ENCODE assay signal across 1 cellular context in the genomic region with DNA sequence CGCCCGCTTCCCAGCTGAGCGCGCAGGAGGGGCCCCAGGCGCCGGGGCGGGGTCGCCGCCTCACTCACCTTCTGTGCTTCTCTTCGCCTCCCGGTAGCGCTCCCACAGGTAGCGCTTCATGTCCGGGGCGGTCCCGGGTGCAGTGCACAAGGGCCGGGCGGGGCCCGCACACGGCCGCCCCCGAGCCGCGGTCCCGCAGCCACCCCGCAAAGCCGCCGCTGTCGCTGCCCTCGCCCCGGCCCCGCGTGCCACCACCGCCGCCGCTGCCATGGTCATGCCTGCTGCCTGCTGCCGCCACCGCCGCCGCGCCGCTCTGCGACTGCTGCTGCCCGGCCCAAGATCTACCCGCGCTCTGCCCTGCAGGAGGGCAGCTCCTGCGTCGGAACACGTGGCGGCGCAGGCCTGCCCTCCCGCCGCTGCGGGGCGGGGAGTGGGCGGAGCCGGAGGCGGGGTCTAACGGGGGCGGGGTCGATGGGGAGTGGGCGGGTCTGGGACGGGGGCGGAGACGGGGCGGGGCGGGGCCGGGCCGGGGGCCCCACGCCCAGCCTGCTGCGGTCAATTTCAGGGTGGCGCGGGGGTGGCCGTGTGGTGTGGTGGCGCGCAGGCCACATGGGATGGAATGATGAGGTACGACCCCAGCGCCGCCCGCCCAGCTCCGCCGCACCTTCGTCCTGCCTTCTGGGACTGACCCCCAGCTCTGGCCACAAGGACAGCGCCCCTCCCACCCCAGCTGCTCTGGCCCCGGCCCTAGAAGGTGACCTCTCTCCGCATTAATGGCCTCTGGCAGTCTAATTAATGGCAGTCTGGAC.
TF ChIP-seq lines count a peak whose summit lies in the region.

Gene NT5DC3 (minus strand): TSS at position 354 of the 809 bp plus-strand sequence. CDS start 78 bp downstream, at position 276.

TF ChIP-seq in HepG2, 621 proteins besides CTCF, POLR2A, EP300 and RAD21 (continued from another document and continues in another):
- TF ChIP-seq ZNF598 (CRISPR knock-in tag; IDR thresholded peaks at IDR 0.05; ENCODE audit: borderline replicate concordance) (no peak), IKZF1 (IDR thresholded peaks at IDR 0.05) (no peak), SPEN (CRISPR knock-in tag; IDR thresholded peaks at IDR 0.05; ENCODE audit: low read depth) (peak; percentile 46; the same call in 1 of the 2 replicates), HOXA9 (CRISPR knock-in tag; IDR thresholded peaks at IDR 0.05; ENCODE audit: borderline replicate concordance) (no peak), ZNF768 (CRISPR knock-in tag; IDR thresholded peaks at IDR 0.05) (peak; percentile 38; the same call in 1 of the 2 replicates), ADNP (CRISPR knock-in tag; IDR thresholded peaks at IDR 0.05) (no peak), SRSF9 (IDR thresholded peaks at IDR 0.05; ENCODE audit: borderline replicate concordance, insufficient read depth, low read depth, low read length, poor library complexity, severe bottlenecking) (no peak), ZNF335 (CRISPR knock-in tag; IDR thresholded peaks at IDR 0.05) (no peak), CENPBD1 (CRISPR knock-in tag; IDR thresholded peaks at IDR 0.05; ENCODE audit: borderline replicate concordance, low read depth) (no peak; the same call in 1 of the 2 replicates), ZNF597 (CRISPR knock-in tag; IDR thresholded peaks at IDR 0.05) (no peak), ZNF484 (CRISPR knock-in tag; IDR thresholded peaks at IDR 0.05; ENCODE audit: borderline replicate concordance, low read depth) (no peak), HNRNPK (IDR thresholded peaks at IDR 0.05; ENCODE audit: low read depth, low read length, poor library complexity, severe bottlenecking) (peak; percentile 64), FOXP1 (IDR thresholded peaks at IDR 0.05) (no peak), FOXP1 (CRISPR knock-in tag; IDR thresholded peaks at IDR 0.05) (no peak), ZSCAN12 (CRISPR knock-in tag; IDR thresholded peaks at IDR 0.05) (no peak), ZNF552 (CRISPR knock-in tag; IDR thresholded peaks at IDR 0.05; ENCODE audit: borderline replicate concordance) (no peak), ZNF546 (CRISPR knock-in tag; conservative IDR thresholded peaks at IDR 0.05) (no peak), ZNF34 (CRISPR knock-in tag; IDR thresholded peaks at IDR 0.05; ENCODE audit: borderline replicate concordance) (no peak), FOXK2 (IDR thresholded peaks at IDR 0.05) (no peak), HMGA1 (CRISPR knock-in tag; conservative IDR thresholded peaks at IDR 0.05) (no peak), YEATS2 (CRISPR knock-in tag; IDR thresholded peaks at IDR 0.05; ENCODE audit: borderline replicate concordance) (no peak), ZBTB25 (CRISPR knock-in tag; IDR thresholded peaks at IDR 0.05) (no peak), NPAS2 (CRISPR knock-in tag; IDR thresholded peaks at IDR 0.05; ENCODE audit: borderline replicate concordance) (no peak), ZNF777 (CRISPR knock-in tag; IDR thresholded peaks at IDR 0.05) (no peak; the same call in none of the 2 replicates), ISL2 (CRISPR knock-in tag; IDR thresholded peaks at IDR 0.05) (no peak), SIN3B (IDR thresholded peaks at IDR 0.05; ENCODE audit: low read length) (no peak), ZNF292 (CRISPR knock-in tag; IDR thresholded peaks at IDR 0.05; ENCODE audit: borderline replicate concordance, low read depth) (no peak), STAT5B (CRISPR knock-in tag; IDR thresholded peaks at IDR 0.05) (no peak), HMG20A (CRISPR knock-in tag; IDR thresholded peaks at IDR 0.05; ENCODE audit: borderline replicate concordance) (no peak), TFDP1 (CRISPR knock-in tag; IDR thresholded peaks at IDR 0.05; ENCODE audit: borderline replicate concordance) (peak; percentile 93), CCAR2 (optimal IDR thresholded peaks at IDR 0.05; ENCODE audit: low read depth, low read length) (no peak), ZEB1 (IDR thresholded peaks at IDR 0.05; ENCODE audit: insufficient replicate concordance, low read depth) (no peak), CC2D1A (CRISPR knock-in tag; IDR thresholded peaks at IDR 0.05) (no peak), ZNF747 (CRISPR knock-in tag; IDR thresholded peaks at IDR 0.05; ENCODE audit: borderline replicate concordance) (no peak), ZSCAN29 (CRISPR knock-in tag; conservative IDR thresholded peaks at IDR 0.05) (no peak), NR1H2 (CRISPR knock-in tag; IDR thresholded peaks at IDR 0.05; ENCODE audit: borderline replicate concordance, low read depth) (no peak), HNRNPLL (IDR thresholded peaks at IDR 0.05; ENCODE audit: low read depth, low read length, poor library complexity, severe bottlenecking) (no peak), FUBP1 (CRISPR knock-in tag; IDR thresholded peaks at IDR 0.05; ENCODE audit: borderline replicate concordance) (no peak), MXD3 (CRISPR knock-in tag; IDR thresholded peaks at IDR 0.05) (peak; percentile 60; the same call in 1 of the 2 replicates), ZFAT (CRISPR knock-in tag; conservative IDR thresholded peaks at IDR 0.05) (no peak), ZNF331 (CRISPR knock-in tag; IDR thresholded peaks at IDR 0.05) (peak; percentile 65), PAWR (CRISPR knock-in tag; IDR thresholded peaks at IDR 0.05; ENCODE audit: borderline replicate concordance) (no peak)
- TF ChIP-seq, protein P1, sequence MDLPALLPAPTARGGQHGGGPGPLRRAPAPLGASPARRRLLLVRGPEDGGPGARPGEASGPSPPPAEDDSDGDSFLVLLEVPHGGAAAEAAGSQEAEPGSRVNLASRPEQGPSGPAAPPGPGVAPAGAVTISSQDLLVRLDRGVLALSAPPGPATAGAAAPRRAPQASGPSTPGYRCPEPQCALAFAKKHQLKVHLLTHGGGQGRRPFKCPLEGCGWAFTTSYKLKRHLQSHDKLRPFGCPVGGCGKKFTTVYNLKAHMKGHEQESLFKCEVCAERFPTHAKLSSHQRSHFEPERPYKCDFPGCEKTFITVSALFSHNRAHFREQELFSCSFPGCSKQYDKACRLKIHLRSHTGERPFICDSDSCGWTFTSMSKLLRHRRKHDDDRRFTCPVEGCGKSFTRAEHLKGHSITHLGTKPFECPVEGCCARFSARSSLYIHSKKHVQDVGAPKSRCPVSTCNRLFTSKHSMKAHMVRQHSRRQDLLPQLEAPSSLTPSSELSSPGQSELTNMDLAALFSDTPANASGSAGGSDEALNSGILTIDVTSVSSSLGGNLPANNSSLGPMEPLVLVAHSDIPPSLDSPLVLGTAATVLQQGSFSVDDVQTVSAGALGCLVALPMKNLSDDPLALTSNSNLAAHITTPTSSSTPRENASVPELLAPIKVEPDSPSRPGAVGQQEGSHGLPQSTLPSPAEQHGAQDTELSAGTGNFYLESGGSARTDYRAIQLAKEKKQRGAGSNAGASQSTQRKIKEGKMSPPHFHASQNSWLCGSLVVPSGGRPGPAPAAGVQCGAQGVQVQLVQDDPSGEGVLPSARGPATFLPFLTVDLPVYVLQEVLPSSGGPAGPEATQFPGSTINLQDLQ (CRISPR knock-in tag; IDR thresholded peaks at IDR 0.05), result no peak
- TF ChIP-seq, protein P2, sequence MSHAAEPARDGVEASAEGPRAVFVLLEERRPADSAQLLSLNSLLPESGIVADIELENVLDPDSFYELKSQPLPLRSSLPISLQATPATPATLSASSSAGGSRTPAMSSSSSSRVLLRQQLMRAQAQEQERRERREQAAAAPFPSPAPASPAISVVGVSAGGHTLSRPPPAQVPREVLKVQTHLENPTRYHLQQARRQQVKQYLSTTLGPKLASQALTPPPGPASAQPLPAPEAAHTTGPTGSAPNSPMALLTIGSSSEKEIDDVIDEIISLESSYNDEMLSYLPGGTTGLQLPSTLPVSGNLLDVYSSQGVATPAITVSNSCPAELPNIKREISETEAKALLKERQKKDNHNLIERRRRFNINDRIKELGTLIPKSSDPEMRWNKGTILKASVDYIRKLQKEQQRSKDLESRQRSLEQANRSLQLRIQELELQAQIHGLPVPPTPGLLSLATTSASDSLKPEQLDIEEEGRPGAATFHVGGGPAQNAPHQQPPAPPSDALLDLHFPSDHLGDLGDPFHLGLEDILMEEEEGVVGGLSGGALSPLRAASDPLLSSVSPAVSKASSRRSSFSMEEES (CRISPR knock-in tag; IDR thresholded peaks at IDR 0.05), result peak; percentile 26; the same call in 1 of the 2 replicates
- TF ChIP-seq, protein P3, sequence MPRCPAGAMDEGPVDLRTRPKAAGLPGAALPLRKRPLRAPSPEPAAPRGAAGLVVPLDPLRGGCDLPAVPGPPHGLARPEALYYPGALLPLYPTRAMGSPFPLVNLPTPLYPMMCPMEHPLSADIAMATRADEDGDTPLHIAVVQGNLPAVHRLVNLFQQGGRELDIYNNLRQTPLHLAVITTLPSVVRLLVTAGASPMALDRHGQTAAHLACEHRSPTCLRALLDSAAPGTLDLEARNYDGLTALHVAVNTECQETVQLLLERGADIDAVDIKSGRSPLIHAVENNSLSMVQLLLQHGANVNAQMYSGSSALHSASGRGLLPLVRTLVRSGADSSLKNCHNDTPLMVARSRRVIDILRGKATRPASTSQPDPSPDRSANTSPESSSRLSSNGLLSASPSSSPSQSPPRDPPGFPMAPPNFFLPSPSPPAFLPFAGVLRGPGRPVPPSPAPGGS (CRISPR knock-in tag; IDR thresholded peaks at IDR 0.05), result no peak; the same call in 1 of the 2 replicates
- TF ChIP-seq, protein P4, sequence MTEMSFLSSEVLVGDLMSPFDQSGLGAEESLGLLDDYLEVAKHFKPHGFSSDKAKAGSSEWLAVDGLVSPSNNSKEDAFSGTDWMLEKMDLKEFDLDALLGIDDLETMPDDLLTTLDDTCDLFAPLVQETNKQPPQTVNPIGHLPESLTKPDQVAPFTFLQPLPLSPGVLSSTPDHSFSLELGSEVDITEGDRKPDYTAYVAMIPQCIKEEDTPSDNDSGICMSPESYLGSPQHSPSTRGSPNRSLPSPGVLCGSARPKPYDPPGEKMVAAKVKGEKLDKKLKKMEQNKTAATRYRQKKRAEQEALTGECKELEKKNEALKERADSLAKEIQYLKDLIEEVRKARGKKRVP (CRISPR knock-in tag; IDR thresholded peaks at IDR 0.05), result 0 out of 4 replicates have a peak, but pooled peaks of 1 of the 2 experiments have one; percentile 8
- TF ChIP-seq, protein P5, sequence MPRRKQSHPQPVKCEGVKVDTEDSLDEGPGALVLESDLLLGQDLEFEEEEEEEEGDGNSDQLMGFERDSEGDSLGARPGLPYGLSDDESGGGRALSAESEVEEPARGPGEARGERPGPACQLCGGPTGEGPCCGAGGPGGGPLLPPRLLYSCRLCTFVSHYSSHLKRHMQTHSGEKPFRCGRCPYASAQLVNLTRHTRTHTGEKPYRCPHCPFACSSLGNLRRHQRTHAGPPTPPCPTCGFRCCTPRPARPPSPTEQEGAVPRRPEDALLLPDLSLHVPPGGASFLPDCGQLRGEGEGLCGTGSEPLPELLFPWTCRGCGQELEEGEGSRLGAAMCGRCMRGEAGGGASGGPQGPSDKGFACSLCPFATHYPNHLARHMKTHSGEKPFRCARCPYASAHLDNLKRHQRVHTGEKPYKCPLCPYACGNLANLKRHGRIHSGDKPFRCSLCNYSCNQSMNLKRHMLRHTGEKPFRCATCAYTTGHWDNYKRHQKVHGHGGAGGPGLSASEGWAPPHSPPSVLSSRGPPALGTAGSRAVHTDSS (CRISPR knock-in tag; conservative IDR thresholded peaks at IDR 0.05), result no peak
- TF ChIP-seq, protein P6, sequence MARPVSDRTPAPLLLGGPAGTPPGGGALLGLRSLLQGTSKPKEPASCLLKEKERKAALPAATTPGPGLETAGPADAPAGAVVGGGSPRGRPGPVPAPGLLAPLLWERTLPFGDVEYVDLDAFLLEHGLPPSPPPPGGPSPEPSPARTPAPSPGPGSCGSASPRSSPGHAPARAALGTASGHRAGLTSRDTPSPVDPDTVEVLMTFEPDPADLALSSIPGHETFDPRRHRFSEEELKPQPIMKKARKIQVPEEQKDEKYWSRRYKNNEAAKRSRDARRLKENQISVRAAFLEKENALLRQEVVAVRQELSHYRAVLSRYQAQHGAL (CRISPR knock-in tag; IDR thresholded peaks at IDR 0.05; ENCODE audit: not compliant biosample characterization), result no peak
